ENCODE assay signal across 1 cellular context in the genomic region with DNA sequence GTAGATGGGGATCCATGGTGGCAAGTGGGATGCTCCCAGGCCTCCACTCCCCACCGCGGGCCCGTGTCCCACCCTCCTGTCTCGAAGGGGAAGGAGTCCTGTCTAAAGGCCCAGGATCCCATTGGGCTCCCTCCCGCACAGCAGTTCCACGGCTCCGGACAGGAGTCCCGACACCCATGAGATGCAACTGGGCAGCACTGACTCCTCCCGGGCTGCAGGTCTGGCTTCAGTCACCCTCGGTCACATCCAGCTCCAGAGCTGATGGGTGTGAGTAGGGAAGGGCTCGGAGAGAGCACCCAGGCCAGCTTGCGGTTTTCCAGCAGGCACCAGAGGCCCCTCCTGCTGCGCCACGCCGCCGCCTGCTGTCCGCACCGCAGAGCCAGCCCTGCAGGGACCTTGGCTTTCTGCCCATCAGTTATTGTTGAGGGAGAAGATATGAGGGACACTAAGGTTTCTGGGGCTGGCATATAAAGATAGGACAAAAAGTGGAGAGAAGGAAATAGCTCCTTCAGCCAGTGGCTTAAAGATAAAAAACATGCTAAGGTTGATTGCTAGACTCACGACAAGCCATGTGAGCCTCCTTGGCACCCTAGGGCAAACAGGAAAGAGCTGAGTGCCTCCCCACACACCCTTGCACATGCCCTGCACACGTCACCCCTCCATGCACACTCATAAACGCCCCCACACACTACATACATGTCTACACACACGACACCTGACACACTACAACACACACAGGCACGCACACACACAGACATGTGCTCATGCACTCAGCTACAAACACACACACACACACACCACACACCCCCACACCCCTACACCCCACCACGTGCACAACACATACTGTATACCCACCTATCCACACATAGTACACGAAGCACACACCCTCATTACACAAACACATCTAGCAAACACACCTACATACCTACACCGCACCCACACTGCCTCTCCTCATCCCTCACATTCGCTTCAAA.
TF ChIP-seq lines count a peak whose summit lies in the region.

No MANE protein-coding gene starts in this region.

TF ChIP-seq in K562, 482 proteins besides CTCF, POLR2A, EP300 and RAD21 (continued from another document and continues in another):
- TF ChIP-seq, protein P1, sequence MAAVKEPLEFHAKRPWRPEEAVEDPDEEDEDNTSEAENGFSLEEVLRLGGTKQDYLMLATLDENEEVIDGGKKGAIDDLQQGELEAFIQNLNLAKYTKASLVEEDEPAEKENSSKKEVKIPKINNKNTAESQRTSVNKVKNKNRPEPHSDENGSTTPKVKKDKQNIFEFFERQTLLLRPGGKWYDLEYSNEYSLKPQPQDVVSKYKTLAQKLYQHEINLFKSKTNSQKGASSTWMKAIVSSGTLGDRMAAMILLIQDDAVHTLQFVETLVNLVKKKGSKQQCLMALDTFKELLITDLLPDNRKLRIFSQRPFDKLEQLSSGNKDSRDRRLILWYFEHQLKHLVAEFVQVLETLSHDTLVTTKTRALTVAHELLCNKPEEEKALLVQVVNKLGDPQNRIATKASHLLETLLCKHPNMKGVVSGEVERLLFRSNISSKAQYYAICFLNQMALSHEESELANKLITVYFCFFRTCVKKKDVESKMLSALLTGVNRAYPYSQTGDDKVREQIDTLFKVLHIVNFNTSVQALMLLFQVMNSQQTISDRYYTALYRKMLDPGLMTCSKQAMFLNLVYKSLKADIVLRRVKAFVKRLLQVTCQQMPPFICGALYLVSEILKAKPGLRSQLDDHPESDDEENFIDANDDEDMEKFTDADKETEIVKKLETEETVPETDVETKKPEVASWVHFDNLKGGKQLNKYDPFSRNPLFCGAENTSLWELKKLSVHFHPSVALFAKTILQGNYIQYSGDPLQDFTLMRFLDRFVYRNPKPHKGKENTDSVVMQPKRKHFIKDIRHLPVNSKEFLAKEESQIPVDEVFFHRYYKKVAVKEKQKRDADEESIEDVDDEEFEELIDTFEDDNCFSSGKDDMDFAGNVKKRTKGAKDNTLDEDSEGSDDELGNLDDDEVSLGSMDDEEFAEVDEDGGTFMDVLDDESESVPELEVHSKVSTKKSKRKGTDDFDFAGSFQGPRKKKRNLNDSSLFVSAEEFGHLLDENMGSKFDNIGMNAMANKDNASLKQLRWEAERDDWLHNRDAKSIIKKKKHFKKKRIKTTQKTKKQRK (IDR thresholded peaks at IDR 0.05; ENCODE audit: borderline replicate concordance, low read depth, low read length): no peak
- TF ChIP-seq POLR2H (tag; IDR thresholded peaks at IDR 0.05; ENCODE audit: low read depth) (no peak), SIN3B (IDR thresholded peaks at IDR 0.05; ENCODE audit: low read depth) (no peak), C11orf30 (IDR thresholded peaks at IDR 0.05; ENCODE audit: low read depth) (0 out of 2 replicates have a peak, but pooled peaks have one; percentile 5), HMGN3 (IDR thresholded peaks at IDR 0.05; ENCODE audit: borderline replicate concordance, extremely low read depth, insufficient read length, low read depth, low read length) (peak; percentile 99), XRCC3 (IDR thresholded peaks at IDR 0.05) (no peak), ZNF197 (CRISPR knock-in tag; IDR thresholded peaks at IDR 0.05; ENCODE audit: low read depth) (peak; percentile 70), GATAD2A (IDR thresholded peaks at IDR 0.05) (peak; percentile 75; the same call in 1 of the 2 replicates), SIX5 (IDR thresholded peaks at IDR 0.05; ENCODE audit: borderline replicate concordance in 1 of 2, insufficient read depth in 1 of 2, low read depth in 1 of 2, low read length in 2 of 2) (no peak), SMARCE1 (IDR thresholded peaks at IDR 0.05) (peak; percentile 94), NEUROD1 (IDR thresholded peaks at IDR 0.05; ENCODE audit: borderline replicate concordance, low read depth, low read length, partially characterized antibody) (peak; percentile 73), ZNF436 (CRISPR knock-in tag; IDR thresholded peaks at IDR 0.05) (no peak), DMBX1 (CRISPR knock-in tag; IDR thresholded peaks at IDR 0.05; ENCODE audit: borderline replicate concordance) (peak; percentile 68; the same call in 1 of the 2 replicates), ZNF696 (CRISPR knock-in tag; conservative IDR thresholded peaks at IDR 0.05) (no peak), ZNF589 (CRISPR knock-in tag; IDR thresholded peaks at IDR 0.05; ENCODE audit: low read depth) (peak; percentile 80), CBX2 (IDR thresholded peaks at IDR 0.05; ENCODE audit: insufficient read depth, low read length, poor library complexity, severe bottlenecking) (no peak), ZBED1 (IDR thresholded peaks at IDR 0.05) (no peak), SRSF9 (IDR thresholded peaks at IDR 0.05; ENCODE audit: borderline replicate concordance, low read depth, low read length) (no peak), KDM4B (IDR thresholded peaks at IDR 0.05; ENCODE audit: borderline replicate concordance in 2 of 2, low read depth in 1 of 2) (peak in 1 of 2 experiments; percentile 29; a peak in 1 of 4 replicates), SMAD2 (IDR thresholded peaks at IDR 0.05; ENCODE audit: low read depth, low read length) (no peak), ERF (CRISPR knock-in tag; IDR thresholded peaks at IDR 0.05) (no peak), RBM25 (IDR thresholded peaks at IDR 0.05; ENCODE audit: low read depth, low read length, severe bottlenecking) (no peak)
- TF ChIP-seq, protein P2, sequence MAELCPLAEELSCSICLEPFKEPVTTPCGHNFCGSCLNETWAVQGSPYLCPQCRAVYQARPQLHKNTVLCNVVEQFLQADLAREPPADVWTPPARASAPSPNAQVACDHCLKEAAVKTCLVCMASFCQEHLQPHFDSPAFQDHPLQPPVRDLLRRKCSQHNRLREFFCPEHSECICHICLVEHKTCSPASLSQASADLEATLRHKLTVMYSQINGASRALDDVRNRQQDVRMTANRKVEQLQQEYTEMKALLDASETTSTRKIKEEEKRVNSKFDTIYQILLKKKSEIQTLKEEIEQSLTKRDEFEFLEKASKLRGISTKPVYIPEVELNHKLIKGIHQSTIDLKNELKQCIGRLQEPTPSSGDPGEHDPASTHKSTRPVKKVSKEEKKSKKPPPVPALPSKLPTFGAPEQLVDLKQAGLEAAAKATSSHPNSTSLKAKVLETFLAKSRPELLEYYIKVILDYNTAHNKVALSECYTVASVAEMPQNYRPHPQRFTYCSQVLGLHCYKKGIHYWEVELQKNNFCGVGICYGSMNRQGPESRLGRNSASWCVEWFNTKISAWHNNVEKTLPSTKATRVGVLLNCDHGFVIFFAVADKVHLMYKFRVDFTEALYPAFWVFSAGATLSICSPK (IDR thresholded peaks at IDR 0.05; ENCODE audit: borderline replicate concordance): no peak; the same call in 1 of the 2 replicates
- TF ChIP-seq, protein P3, sequence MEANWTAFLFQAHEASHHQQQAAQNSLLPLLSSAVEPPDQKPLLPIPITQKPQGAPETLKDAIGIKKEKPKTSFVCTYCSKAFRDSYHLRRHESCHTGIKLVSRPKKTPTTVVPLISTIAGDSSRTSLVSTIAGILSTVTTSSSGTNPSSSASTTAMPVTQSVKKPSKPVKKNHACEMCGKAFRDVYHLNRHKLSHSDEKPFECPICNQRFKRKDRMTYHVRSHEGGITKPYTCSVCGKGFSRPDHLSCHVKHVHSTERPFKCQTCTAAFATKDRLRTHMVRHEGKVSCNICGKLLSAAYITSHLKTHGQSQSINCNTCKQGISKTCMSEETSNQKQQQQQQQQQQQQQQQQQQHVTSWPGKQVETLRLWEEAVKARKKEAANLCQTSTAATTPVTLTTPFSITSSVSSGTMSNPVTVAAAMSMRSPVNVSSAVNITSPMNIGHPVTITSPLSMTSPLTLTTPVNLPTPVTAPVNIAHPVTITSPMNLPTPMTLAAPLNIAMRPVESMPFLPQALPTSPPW (CRISPR knock-in tag; IDR thresholded peaks at IDR 0.05): peak; percentile 80
- TF ChIP-seq, protein P4, sequence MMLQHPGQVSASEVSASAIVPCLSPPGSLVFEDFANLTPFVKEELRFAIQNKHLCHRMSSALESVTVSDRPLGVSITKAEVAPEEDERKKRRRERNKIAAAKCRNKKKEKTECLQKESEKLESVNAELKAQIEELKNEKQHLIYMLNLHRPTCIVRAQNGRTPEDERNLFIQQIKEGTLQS (IDR thresholded peaks at IDR 0.05): no peak
- TF ChIP-seq, protein P4 (CRISPR knock-in tag; conservative IDR thresholded peaks at IDR 0.05): no peak
- TF ChIP-seq, protein P5, sequence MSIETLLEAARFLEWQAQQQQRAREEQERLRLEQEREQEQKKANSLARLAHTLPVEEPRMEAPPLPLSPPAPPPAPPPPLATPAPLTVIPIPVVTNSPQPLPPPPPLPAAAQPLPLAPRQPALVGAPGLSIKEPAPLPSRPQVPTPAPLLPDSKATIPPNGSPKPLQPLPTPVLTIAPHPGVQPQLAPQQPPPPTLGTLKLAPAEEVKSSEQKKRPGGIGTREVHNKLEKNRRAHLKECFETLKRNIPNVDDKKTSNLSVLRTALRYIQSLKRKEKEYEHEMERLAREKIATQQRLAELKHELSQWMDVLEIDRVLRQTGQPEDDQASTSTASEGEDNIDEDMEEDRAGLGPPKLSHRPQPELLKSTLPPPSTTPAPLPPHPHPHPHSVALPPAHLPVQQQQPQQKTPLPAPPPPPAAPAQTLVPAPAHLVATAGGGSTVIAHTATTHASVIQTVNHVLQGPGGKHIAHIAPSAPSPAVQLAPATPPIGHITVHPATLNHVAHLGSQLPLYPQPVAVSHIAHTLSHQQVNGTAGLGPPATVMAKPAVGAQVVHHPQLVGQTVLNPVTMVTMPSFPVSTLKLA (conservative IDR thresholded peaks at IDR 0.05): peak; percentile 64 to 72
- TF ChIP-seq, protein P6, sequence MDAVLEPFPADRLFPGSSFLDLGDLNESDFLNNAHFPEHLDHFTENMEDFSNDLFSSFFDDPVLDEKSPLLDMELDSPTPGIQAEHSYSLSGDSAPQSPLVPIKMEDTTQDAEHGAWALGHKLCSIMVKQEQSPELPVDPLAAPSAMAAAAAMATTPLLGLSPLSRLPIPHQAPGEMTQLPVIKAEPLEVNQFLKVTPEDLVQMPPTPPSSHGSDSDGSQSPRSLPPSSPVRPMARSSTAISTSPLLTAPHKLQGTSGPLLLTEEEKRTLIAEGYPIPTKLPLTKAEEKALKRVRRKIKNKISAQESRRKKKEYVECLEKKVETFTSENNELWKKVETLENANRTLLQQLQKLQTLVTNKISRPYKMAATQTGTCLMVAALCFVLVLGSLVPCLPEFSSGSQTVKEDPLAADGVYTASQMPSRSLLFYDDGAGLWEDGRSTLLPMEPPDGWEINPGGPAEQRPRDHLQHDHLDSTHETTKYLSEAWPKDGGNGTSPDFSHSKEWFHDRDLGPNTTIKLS (IDR thresholded peaks at IDR 0.05; ENCODE audit: borderline replicate concordance, low read depth): peak; percentile 45; the same call in 1 of the 2 replicates
- TF ChIP-seq, protein P7, sequence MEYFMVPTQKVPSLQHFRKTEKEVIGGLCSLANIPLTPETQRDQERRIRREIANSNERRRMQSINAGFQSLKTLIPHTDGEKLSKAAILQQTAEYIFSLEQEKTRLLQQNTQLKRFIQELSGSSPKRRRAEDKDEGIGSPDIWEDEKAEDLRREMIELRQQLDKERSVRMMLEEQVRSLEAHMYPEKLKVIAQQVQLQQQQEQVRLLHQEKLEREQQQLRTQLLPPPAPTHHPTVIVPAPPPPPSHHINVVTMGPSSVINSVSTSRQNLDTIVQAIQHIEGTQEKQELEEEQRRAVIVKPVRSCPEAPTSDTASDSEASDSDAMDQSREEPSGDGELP (CRISPR knock-in tag; IDR thresholded peaks at IDR 0.05; ENCODE audit: borderline replicate concordance): peak; percentile 95
- TF ChIP-seq, protein P8, sequence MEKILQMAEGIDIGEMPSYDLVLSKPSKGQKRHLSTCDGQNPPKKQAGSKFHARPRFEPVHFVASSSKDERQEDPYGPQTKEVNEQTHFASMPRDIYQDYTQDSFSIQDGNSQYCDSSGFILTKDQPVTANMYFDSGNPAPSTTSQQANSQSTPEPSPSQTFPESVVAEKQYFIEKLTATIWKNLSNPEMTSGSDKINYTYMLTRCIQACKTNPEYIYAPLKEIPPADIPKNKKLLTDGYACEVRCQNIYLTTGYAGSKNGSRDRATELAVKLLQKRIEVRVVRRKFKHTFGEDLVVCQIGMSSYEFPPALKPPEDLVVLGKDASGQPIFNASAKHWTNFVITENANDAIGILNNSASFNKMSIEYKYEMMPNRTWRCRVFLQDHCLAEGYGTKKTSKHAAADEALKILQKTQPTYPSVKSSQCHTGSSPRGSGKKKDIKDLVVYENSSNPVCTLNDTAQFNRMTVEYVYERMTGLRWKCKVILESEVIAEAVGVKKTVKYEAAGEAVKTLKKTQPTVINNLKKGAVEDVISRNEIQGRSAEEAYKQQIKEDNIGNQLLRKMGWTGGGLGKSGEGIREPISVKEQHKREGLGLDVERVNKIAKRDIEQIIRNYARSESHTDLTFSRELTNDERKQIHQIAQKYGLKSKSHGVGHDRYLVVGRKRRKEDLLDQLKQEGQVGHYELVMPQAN (IDR thresholded peaks at IDR 0.05; ENCODE audit: borderline replicate concordance): peak; percentile 83
- TF ChIP-seq, protein P9, sequence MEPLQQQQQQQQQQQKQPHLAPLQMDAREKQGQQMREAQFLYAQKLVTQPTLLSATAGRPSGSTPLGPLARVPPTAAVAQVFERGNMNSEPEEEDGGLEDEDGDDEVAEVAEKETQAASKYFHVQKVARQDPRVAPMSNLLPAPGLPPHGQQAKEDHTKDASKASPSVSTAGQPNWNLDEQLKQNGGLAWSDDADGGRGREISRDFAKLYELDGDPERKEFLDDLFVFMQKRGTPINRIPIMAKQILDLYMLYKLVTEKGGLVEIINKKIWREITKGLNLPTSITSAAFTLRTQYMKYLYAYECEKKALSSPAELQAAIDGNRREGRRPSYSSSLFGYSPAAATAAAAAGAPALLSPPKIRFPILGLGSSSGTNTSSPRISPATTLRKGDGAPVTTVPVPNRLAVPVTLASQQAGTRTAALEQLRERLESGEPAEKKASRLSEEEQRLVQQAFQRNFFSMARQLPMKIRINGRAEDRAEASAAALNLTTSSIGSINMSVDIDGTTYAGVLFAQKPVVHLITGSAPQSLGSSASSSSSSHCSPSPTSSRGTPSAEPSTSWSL (CRISPR knock-in tag; IDR thresholded peaks at IDR 0.05; ENCODE audit: borderline replicate concordance): no peak
- TF ChIP-seq, protein P10, sequence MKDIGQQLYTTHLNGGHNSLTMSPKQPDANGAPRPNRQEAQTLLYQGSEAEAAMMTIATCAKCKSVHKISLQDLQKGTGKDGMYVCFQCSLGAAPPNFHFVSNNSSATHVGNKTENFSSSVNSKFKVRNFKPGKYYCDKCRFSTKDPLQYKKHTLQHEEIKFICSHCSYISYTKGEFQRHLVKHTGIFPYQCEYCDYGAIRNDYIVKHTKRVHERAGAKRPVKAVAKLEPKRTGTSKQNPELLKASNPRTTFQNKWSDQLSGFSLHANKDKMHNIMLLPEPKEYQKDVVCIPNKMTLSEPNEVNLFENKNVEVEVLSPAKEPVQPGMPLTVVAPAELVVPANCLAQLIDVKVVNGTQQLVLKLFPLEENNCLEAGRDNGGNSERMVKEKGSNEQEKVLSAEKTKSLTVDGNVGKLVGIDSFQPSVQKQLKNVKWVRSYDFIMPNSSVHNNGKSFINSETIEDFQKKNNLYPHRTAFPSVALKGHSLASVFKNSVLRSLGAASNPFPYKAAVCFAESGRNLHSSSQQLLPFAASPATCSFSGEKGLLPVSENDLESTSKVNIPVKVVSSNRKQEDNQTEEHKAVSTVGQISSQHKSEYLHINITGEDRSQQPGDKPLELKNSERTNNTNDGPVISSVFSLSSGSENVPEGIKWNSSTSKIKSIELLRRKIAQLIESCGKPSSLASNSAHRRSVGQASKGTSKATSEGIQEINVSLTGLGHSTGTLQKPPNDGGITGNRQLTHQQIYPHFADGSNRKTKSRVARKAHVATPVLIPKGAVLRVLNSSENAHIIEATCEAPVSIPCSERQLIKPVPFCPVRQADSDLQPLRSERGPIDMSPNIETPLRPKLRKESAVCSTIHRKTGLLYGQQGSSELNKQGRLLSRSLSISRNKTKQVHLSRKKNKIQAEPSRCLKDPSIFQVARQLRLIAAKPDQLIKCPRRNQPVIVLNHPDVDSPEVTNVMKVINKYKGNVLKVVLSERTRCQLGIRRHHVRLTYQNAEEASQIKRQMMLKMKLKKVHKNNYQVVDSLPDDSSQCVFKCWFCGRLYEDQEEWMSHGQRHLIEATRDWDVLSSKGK (CRISPR knock-in tag; IDR thresholded peaks at IDR 0.05): no peak
